15 cellular contexts compared by ENCODE assay signal in genomic region chr17:72463287-72464102, GRCh38.
A peak's percentile ranks its signal among the peaks of the same experiment; 100 is the strongest.
DNase-seq lines count a peak whose midpoint lies in the region; ATAC-seq and TF ChIP-seq lines count a peak whose summit lies in the region.
"Had no signal": no experiment of that assay in that cellular context is flagged by ENCODE, and none has a peak within 500 bp of the region (broad histone marks: within the 10 kb centered on the region; RNA-seq: fewer than 3 reads in every experiment).

No MANE protein-coding gene starts in this region.

- TF ChIP-seq POLR2A in prostate gland (IDR thresholded peaks at IDR 0.05): no peak

- H3K36me3 ChIP-seq in prostate gland: no peaks in the 10 kb centered on the region
- H3K36me3 ChIP-seq: sigmoid colon had no signal

- peaks cover 10% of the 10 kb centered on the region for H3K4me1 ChIP-seq in prostate gland (replicated peaks)
- H3K4me1 ChIP-seq: sigmoid colon had no signal

- DNase-seq in prostate gland (ENCODE audit: low spot score) (peak; percentile 66), cardiac septum (ENCODE audit: low spot score) (no peak), T1000 (lab: John Stamatoyannopoulos, UW) (no peak), NCI-H1930 (lab: John Stamatoyannopoulos, UW) (no peak)
- DNase-seq: activated CD4-positive, CD25-positive, alpha-beta regulatory T cell; activated T-cell treated with anti-CD3 and anti-CD28 coated beads, Interleukin-2, amount 50 U/mL, for 72 hours; effector memory CD4-positive, alpha-beta T cell; HCEC 1CT; left cardiac atrium; NCI-H1694; sigmoid colon had no signal

- H3K27ac ChIP-seq in cingulate gyrus (ENCODE audit: low read depth, low read length) (peak overlapping the region; percentile 81), prostate gland (peak overlapping the region; percentile 62 to 65)
- H3K27ac ChIP-seq: sigmoid colon had no signal

- ATAC-seq in GM19025 (IDR thresholded peaks at IDR 0.05; ENCODE audit: low read depth, unreplicated experiment): peak; percentile 36
- ATAC-seq in HG03175 (IDR thresholded peaks at IDR 0.05; ENCODE audit: unreplicated experiment): peak; percentile 37
- no peak for ATAC-seq in GM21528 (IDR thresholded peaks at IDR 0.05; ENCODE audit: low FRiP score, unreplicated experiment)
- ATAC-seq: activated T-cell treated with anti-CD3 and anti-CD28 coated beads, Interleukin-2, amount 50 U/mL, for 72 hours; left cardiac atrium had no signal

- no peak overlapping the region for H3K4me3 ChIP-seq in prostate gland
- H3K4me3 ChIP-seq: sigmoid colon had no signal

- WGBS in prostate gland: 48% methylated on average over 10 of the region's 10 CpGs

- intact Hi-C loops in prostate gland (cut with DNase I) (no loop called here), cardiac septum (cut with DNase I) (no loop called here)

- no peaks in the 10 kb centered on the region for H3K27me3 ChIP-seq in prostate gland (replicated peaks; ENCODE audit: insufficient read depth)
- H3K27me3 ChIP-seq: sigmoid colon had no signal

- peak in 1 of 4 experiments; percentile 8 for TF ChIP-seq CTCF in prostate gland (IDR thresholded peaks at IDR 0.05)

- no peaks in the 10 kb centered on the region for H3K9me3 ChIP-seq in prostate gland
- H3K9me3 ChIP-seq: sigmoid colon had no signal
